In genomic region chr9:87850405-87850804, GRCh38 we compare ENCODE assay signal across 18 cellular contexts. TPM values are rescaled to one million over a fixed set of nuclear protein-coding genes. Genes with fewer than 3 reads are reported as not detected.
DNase-seq lines count a peak whose midpoint lies in the region; ATAC-seq and TF ChIP-seq lines count a peak whose summit lies in the region.
"Had no signal": no experiment of that assay in that cellular context is flagged by ENCODE, and none has a peak within 500 bp of the region (broad histone marks: within the 10 kb centered on the region; RNA-seq: fewer than 3 reads in every experiment).

No MANE protein-coding gene starts in this region.

- DNase-seq in EH (ENCODE audit: low read depth) (peak; percentile 80), Karpas-422 (peak; percentile 14), cardiac fibroblast (ENCODE audit: low read depth in 2 of 2) (peak; percentile 49 to 88), islet precursor cell (peak; percentile 26)
- DNase-seq in activated T-helper 1 cell treated with anti-CD3 and anti-CD28 coated beads, Interleukin-12 subunit alpha, Interleukin-12 subunit beta, Interleukin-2, Interleukin-4 antibody, amounts not matched to agents 30 ng/mL and 10 ng/mL and 1 ng/mL, durations not matched to agents 14 hours and 24 hours and 36 hours (ENCODE audit: low spot score) = no peak
- no peak for DNase-seq in stimulated activated CD4-positive, alpha-beta T cell treated with anti-CD3 and anti-CD28 coated beads, Interleukin-4, amount 100 ng/mL, for 1 hour
- DNase-seq: activated CD4-positive, alpha-beta T cell treated with anti-CD3 and anti-CD28 coated beads for 4 hours; DND-41; stimulated activated CD4-positive, alpha-beta T cell treated with anti-CD3 and anti-CD28 coated beads, Interleukin-15, amount 100 ng/mL, for 24 hours; uterus had no signal

- H3K4me3 ChIP-seq in Karpas-422 (ENCODE audit: low read length) = no peak overlapping the region
- no peak overlapping the region for H3K4me3 ChIP-seq in cardiac fibroblast (replicated peaks in 1 of 2; ENCODE audit: low read depth in 2 of 2, low read length in 2 of 2)
- H3K4me3 ChIP-seq: prostate gland, uterus had no signal

- no peaks in the 10 kb centered on the region for H3K9me3 ChIP-seq in Karpas-422 (ENCODE audit: low read length)
- H3K9me3 ChIP-seq: prostate gland, uterus had no signal

- H3K79me2 ChIP-seq in Karpas-422 (ENCODE audit: low read length) = no peaks in the 10 kb centered on the region

- H3K27me3 Mint-ChIP-seq in activated T-helper 1 cell treated with anti-CD3 and anti-CD28 coated beads, Interleukin-12 subunit alpha, Interleukin-12 subunit beta, Interleukin-2, Interleukin-4 antibody, amounts not matched to agents 30 ng/mL and 10 ng/mL and 1 ng/mL, durations not matched to agents 14 hours and 24 hours and 36 hours (ENCODE audit: insufficient read depth) = peaks cover 5% of the 10 kb centered on the region

- H3K4me1 Mint-ChIP-seq in activated T-helper 1 cell treated with anti-CD3 and anti-CD28 coated beads, Interleukin-12 subunit alpha, Interleukin-12 subunit beta, Interleukin-2, Interleukin-4 antibody, amounts not matched to agents 30 ng/mL and 10 ng/mL and 1 ng/mL, durations not matched to agents 14 hours and 24 hours and 36 hours (ENCODE audit: low read depth) = no peaks in the 10 kb centered on the region
- H3K4me1 Mint-ChIP-seq: central memory CD8-positive, alpha-beta T cell had no signal

- no peaks in the 10 kb centered on the region for H3K9me2 ChIP-seq in Karpas-422 (replicated peaks; ENCODE audit: insufficient read depth, low read length)

- no peaks in the 10 kb centered on the region for H3K36me3 ChIP-seq in Karpas-422 (ENCODE audit: insufficient read depth, low read length)
- H3K36me3 ChIP-seq: prostate gland, uterus had no signal

- H3K36me3 Mint-ChIP-seq in activated T-helper 1 cell treated with anti-CD3 and anti-CD28 coated beads, Interleukin-12 subunit alpha, Interleukin-12 subunit beta, Interleukin-2, Interleukin-4 antibody, amounts not matched to agents 30 ng/mL and 10 ng/mL and 1 ng/mL, durations not matched to agents 14 hours and 24 hours and 36 hours (ENCODE audit: low read depth) = no peaks in the 10 kb centered on the region
- H3K36me3 Mint-ChIP-seq: activated naive CD8-positive, alpha-beta T cell had no signal

- TF ChIP-seq CTCF in cardiac fibroblast (IDR thresholded peaks at IDR 0.05; ENCODE audit: low read depth, low read length) = no peak

- H3K4me1 ChIP-seq in Karpas-422 (ENCODE audit: low read length) = no peaks in the 10 kb centered on the region
- H3K4me1 ChIP-seq: prostate gland, uterus had no signal

- intact Hi-C loops in activated T-helper 1 cell treated with anti-CD3 and anti-CD28 coated beads, Interleukin-12 subunit alpha, Interleukin-12 subunit beta, Interleukin-2, Interleukin-4 antibody, amounts not matched to agents 30 ng/mL and 10 ng/mL and 1 ng/mL, durations not matched to agents 14 hours and 24 hours and 36 hours (cut with micrococcal nuclease) = no loop called here

- H3K4me3 Mint-ChIP-seq in activated T-helper 1 cell treated with anti-CD3 and anti-CD28 coated beads, Interleukin-12 subunit alpha, Interleukin-12 subunit beta, Interleukin-2, Interleukin-4 antibody, amounts not matched to agents 30 ng/mL and 10 ng/mL and 1 ng/mL, durations not matched to agents 14 hours and 24 hours and 36 hours = no peak overlapping the region
- H3K4me3 Mint-ChIP-seq: activated naive CD8-positive, alpha-beta T cell; central memory CD8-positive, alpha-beta T cell had no signal

- no peaks in the 10 kb centered on the region for H3K9me3 Mint-ChIP-seq in activated T-helper 1 cell treated with anti-CD3 and anti-CD28 coated beads, Interleukin-12 subunit alpha, Interleukin-12 subunit beta, Interleukin-2, Interleukin-4 antibody, amounts not matched to agents 30 ng/mL and 10 ng/mL and 1 ng/mL, durations not matched to agents 14 hours and 24 hours and 36 hours
- H3K9me3 Mint-ChIP-seq: central memory CD8-positive, alpha-beta T cell had no signal

- H3K4me2 ChIP-seq in Karpas-422 (ENCODE audit: low read depth, low read length, poor library complexity, severe bottlenecking) = no peak overlapping the region

- H3K27me3 ChIP-seq in Karpas-422 (ENCODE audit: low read length) = no peaks in the 10 kb centered on the region
- H3K27me3 ChIP-seq: uterus had no signal

- ATAC-seq in HG03469 (IDR thresholded peaks at IDR 0.05; ENCODE audit: unreplicated experiment) = no peak
- no peak for ATAC-seq in GM19351 (IDR thresholded peaks at IDR 0.05; ENCODE audit: unreplicated experiment)

- H4K20me1 ChIP-seq in Karpas-422 (ENCODE audit: insufficient read depth, low read depth, low read length) = no peaks in the 10 kb centered on the region

- no peak overlapping the region for H3K9ac ChIP-seq in Karpas-422 (ENCODE audit: low read length)

- no peak overlapping the region for H2AFZ ChIP-seq in Karpas-422 (ENCODE audit: low read length)

- no peak overlapping the region for H3K27ac ChIP-seq in Karpas-422 (ENCODE audit: low read length)
- H3K27ac ChIP-seq: prostate gland, uterus had no signal

- no peak overlapping the region for H3K27ac Mint-ChIP-seq in activated T-helper 1 cell treated with anti-CD3 and anti-CD28 coated beads, Interleukin-12 subunit alpha, Interleukin-12 subunit beta, Interleukin-2, Interleukin-4 antibody, amounts not matched to agents 30 ng/mL and 10 ng/mL and 1 ng/mL, durations not matched to agents 14 hours and 24 hours and 36 hours
- H3K27ac Mint-ChIP-seq: activated naive CD8-positive, alpha-beta T cell had no signal

RNA-seq across cellular contexts. Expression of gene SPATA31E1, which starts 32.3 kb away (rescaled TPM):
- not detected in 2 replicates for total RNA-seq in Karpas-422 (2014; rRNA removed; shearing (Covaris generic); ENCODE audit: low replicate concordance)
- total RNA-seq in activated T-helper 1 cell treated with anti-CD3 and anti-CD28 coated beads, Interleukin-12 subunit alpha, Interleukin-12 subunit beta, Interleukin-2, Interleukin-4 antibody, amounts not matched to agents 30 ng/mL and 10 ng/mL and 1 ng/mL, durations not matched to agents 14 hours and 24 hours and 36 hours = not detected in 2 replicates
- total RNA-seq: endothelial cell of umbilical vein; lower leg skin; T-helper 2 cell treated with Interferon-gamma antibody and Interleukin-4, amounts not matched to agents 100 ng/mL and 5 ng/mL, for 36 hours; uterus had no signal

Comparison
In these comparisons a context has a peak if more than half of its experiments do, and no peak if none do; other contexts are left out.
1. DNase-seq: peak in EH (single experiment), Karpas-422 (single experiment), cardiac fibroblast (2 of 2) and islet precursor cell (single experiment); none in activated T-helper 1 cell treated with anti-CD3 and anti-CD28 coated beads, Interleukin-12 subunit alpha, Interleukin-12 subunit beta, Interleukin-2, Interleukin-4 antibody, amounts not matched to agents 30 ng/mL and 10 ng/mL and 1 ng/mL, durations not matched to agents 14 hours and 24 hours and 36 hours (single experiment) and stimulated activated CD4-positive, alpha-beta T cell treated with anti-CD3 and anti-CD28 coated beads, Interleukin-4, amount 100 ng/mL, for 1 hour (single experiment).